Comparison of ENCODE assay signal across 12 cellular contexts in genomic region chr1:78334114-78334513, GRCh38.
DNase-seq lines count a peak whose midpoint lies in the region; ATAC-seq and TF ChIP-seq lines count a peak whose summit lies in the region.
"Had no signal": no experiment of that assay in that cellular context is flagged by ENCODE, and none has a peak within 500 bp of the region (broad histone marks: within the 10 kb centered on the region; RNA-seq: fewer than 3 reads in every experiment).

No MANE protein-coding gene starts in this region.

- POLR2A ChIA-PET in HEK293 (lab: Yijun Ruan, JAX), result no interaction called here

- TF ChIP-seq EP300 in Ishikawa (IDR thresholded peaks at IDR 0.05; ENCODE audit: borderline replicate concordance) (no peak), sigmoid colon (IDR thresholded peaks at IDR 0.05) (no peak)

- no peak for TF ChIP-seq RAD21 in Ishikawa (IDR thresholded peaks at IDR 0.05; ENCODE audit: low read depth)

- TF ChIP-seq POLR2A in sigmoid colon (IDR thresholded peaks at IDR 0.05), result no peak

- H3K9me3 ChIP-seq in HEK293 (ENCODE audit: control insufficient read depth, insufficient read depth, low read depth, low read length) (no peaks in the 10 kb centered on the region), aorta (ENCODE audit: control insufficient read depth, low read length) (peaks cover 2% of the 10 kb centered on the region), sigmoid colon (no peaks in the 10 kb centered on the region)
- H3K9me3 ChIP-seq: A549, Caco-2 had no signal

- CTCF ChIA-PET in HEK293 (lab: Yijun Ruan, JAX), result interaction anchor here (0.6 to 1.8 kb wide), 12 partner anchors 8 to 1641 kb away, joined by 3 to 8 read pairs (median 4); no protein-coding TSS in a partner anchor

- DNase-seq in choroid plexus epithelial cell (ENCODE audit: low read depth) (peak; percentile 27), aorta (no peak), posterior cingulate gyrus (no peak), sigmoid colon (no peak)
- DNase-seq: Caco-2; CD8-positive, alpha-beta memory T cell; DND-41; GDM1; GOT3 had no signal

- no peaks in the 10 kb centered on the region for H3K27me3 ChIP-seq in aorta (ENCODE audit: control insufficient read depth in 1 of 2, insufficient read depth in 2 of 2, low read length in 1 of 2)
- no peaks in the 10 kb centered on the region for H3K27me3 ChIP-seq in sigmoid colon

- H3K36me3 ChIP-seq in HEK293 (ENCODE audit: control insufficient read depth in 2 of 2, insufficient read depth in 1 of 2, low read length in 2 of 2) (no peaks in the 10 kb centered on the region), aorta (ENCODE audit: control insufficient read depth in 1 of 2, insufficient read depth in 2 of 2, low read length in 1 of 2) (no peaks in the 10 kb centered on the region), sigmoid colon (no peaks in the 10 kb centered on the region)

- 9 to 23% methylated on average over 2 of the region's 2 CpGs for WGBS in aorta, 2 donors
- 64 to 68% methylated on average over 2 of the region's 2 CpGs for WGBS in sigmoid colon, 2 donors

- H3K27ac ChIP-seq in HEK293 (ENCODE audit: extremely low read depth, low read depth, low read length), result no peak overlapping the region
- H3K27ac ChIP-seq in aorta (ENCODE audit: low read depth in 1 of 2, low read length in 2 of 2), result no peak overlapping the region
- H3K27ac ChIP-seq in sigmoid colon, result no peak overlapping the region
- H3K27ac ChIP-seq: A549 had no signal

- ATAC-seq in aorta (ENCODE audit: low FRiP score), result peak; percentile 58

- H3K4me3 ChIP-seq in HEK293 (ENCODE audit: low read depth, low read length) (no peak overlapping the region), choroid plexus epithelial cell (ENCODE audit: low read depth, low read length) (no peak overlapping the region), aorta (ENCODE audit: low read length in 2 of 2) (no peak overlapping the region), sigmoid colon (no peak overlapping the region)
- H3K4me3 ChIP-seq: A549 had no signal

- intact Hi-C loops in aorta (cut with DNase I), result no loop called here
- intact Hi-C loops in posterior cingulate gyrus (cut with DNase I), result no loop called here
- intact Hi-C loops in sigmoid colon (cut with DNase I), result no loop called here

- H3K4me1 ChIP-seq in HEK293 (ENCODE audit: control insufficient read depth, insufficient read depth, low read length) (no peaks in the 10 kb centered on the region), aorta (ENCODE audit: control insufficient read depth in 1 of 2, insufficient read depth in 2 of 2, low read length in 2 of 2) (no peaks in the 10 kb centered on the region), sigmoid colon (no peaks in the 10 kb centered on the region)
- H3K4me1 ChIP-seq: A549, Caco-2 had no signal

- no peak for TF ChIP-seq CTCF in HEK293 (tag by site-specific recombination; IDR thresholded peaks at IDR 0.05)
- TF ChIP-seq CTCF in choroid plexus epithelial cell (conservative IDR thresholded peaks at IDR 0.05; ENCODE audit: low read depth, low read length), result no peak
- no peak for TF ChIP-seq CTCF in sigmoid colon (IDR thresholded peaks at IDR 0.05)

TF ChIP-seq in HEK293, 187 proteins besides CTCF, POLR2A, EP300 and RAD21:
- TF ChIP-seq ZNF350 (tag by site-specific recombination; IDR thresholded peaks at IDR 0.05), result peak; percentile 74; the same call in 1 of the 2 replicates
- TF ChIP-seq ZNF830 (tag by site-specific recombination; IDR thresholded peaks at IDR 0.05; ENCODE audit: low read depth), result peak; percentile 82
- no peak for TF ChIP-seq KLF8 (tag by site-specific recombination; IDR thresholded peaks at IDR 0.05)
- TF ChIP-seq ZNF596 (tag by site-specific recombination; IDR thresholded peaks at IDR 0.05), result no peak
- TF ChIP-seq ZNF37A (tag by site-specific recombination; IDR thresholded peaks at IDR 0.05), result peak; percentile 61; the same call in 1 of the 2 replicates
- TF ChIP-seq BCL11A (tag by site-specific recombination; IDR thresholded peaks at IDR 0.05; ENCODE audit: low read depth), result no peak
- TF ChIP-seq, protein P1, sequence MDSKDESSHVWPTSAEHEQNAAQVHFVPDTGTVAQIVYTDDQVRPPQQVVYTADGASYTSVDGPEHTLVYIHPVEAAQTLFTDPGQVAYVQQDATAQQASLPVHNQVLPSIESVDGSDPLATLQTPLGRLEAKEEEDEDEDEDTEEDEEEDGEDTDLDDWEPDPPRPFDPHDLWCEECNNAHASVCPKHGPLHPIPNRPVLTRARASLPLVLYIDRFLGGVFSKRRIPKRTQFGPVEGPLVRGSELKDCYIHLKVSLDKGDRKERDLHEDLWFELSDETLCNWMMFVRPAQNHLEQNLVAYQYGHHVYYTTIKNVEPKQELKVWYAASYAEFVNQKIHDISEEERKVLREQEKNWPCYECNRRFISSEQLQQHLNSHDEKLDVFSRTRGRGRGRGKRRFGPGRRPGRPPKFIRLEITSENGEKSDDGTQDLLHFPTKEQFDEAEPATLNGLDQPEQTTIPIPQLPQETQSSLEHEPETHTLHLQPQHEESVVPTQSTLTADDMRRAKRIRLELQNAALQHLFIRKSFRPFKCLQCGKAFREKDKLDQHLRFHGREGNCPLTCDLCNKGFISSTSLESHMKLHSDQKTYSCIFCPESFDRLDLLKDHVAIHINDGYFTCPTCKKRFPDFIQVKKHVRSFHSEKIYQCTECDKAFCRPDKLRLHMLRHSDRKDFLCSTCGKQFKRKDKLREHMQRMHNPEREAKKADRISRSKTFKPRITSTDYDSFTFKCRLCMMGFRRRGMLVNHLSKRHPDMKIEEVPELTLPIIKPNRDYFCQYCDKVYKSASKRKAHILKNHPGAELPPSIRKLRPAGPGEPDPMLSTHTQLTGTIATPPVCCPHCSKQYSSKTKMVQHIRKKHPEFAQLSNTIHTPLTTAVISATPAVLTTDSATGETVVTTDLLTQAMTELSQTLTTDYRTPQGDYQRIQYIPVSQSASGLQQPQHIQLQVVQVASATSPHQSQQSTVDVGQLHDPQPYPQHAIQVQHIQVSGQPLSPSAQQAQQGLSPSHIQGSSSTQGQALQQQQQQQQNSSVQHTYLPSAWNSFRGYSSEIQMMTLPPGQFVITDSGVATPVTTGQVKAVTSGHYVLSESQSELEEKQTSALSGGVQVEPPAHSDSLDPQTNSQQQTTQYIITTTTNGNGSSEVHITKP (tag by site-specific recombination; IDR thresholded peaks at IDR 0.05), result no peak
- no peak for TF ChIP-seq ZNF169 (tag by site-specific recombination; IDR thresholded peaks at IDR 0.05)
- TF ChIP-seq ZNF221 (tag by site-specific recombination; IDR thresholded peaks at IDR 0.05; ENCODE audit: borderline replicate concordance), result no peak
- TF ChIP-seq ZNF549 (tag by site-specific recombination; IDR thresholded peaks at IDR 0.05), result 0 out of 2 replicates have a peak, but pooled peaks have one; percentile 46
- no peak for TF ChIP-seq ZNF174 (tag by site-specific recombination; IDR thresholded peaks at IDR 0.05)
- TF ChIP-seq OVOL3 (tag by site-specific recombination; IDR thresholded peaks at IDR 0.05), result no peak

TF ChIP-seq in Ishikawa, 13 proteins besides CTCF, POLR2A, EP300 and RAD21:
- peak; percentile 70 for TF ChIP-seq NFIC (IDR thresholded peaks at IDR 0.05)
- TF ChIP-seq, protein P2, sequence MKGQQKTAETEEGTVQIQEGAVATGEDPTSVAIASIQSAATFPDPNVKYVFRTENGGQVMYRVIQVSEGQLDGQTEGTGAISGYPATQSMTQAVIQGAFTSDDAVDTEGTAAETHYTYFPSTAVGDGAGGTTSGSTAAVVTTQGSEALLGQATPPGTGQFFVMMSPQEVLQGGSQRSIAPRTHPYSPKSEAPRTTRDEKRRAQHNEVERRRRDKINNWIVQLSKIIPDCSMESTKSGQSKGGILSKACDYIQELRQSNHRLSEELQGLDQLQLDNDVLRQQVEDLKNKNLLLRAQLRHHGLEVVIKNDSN (IDR thresholded peaks at IDR 0.05), result no peak
- TF ChIP-seq CEBPB (IDR thresholded peaks at IDR 0.05), result no peak
- TF ChIP-seq MAX (IDR thresholded peaks at IDR 0.05), result no peak
